ENCODE assay signal across 22 cellular contexts in the genomic region with DNA sequence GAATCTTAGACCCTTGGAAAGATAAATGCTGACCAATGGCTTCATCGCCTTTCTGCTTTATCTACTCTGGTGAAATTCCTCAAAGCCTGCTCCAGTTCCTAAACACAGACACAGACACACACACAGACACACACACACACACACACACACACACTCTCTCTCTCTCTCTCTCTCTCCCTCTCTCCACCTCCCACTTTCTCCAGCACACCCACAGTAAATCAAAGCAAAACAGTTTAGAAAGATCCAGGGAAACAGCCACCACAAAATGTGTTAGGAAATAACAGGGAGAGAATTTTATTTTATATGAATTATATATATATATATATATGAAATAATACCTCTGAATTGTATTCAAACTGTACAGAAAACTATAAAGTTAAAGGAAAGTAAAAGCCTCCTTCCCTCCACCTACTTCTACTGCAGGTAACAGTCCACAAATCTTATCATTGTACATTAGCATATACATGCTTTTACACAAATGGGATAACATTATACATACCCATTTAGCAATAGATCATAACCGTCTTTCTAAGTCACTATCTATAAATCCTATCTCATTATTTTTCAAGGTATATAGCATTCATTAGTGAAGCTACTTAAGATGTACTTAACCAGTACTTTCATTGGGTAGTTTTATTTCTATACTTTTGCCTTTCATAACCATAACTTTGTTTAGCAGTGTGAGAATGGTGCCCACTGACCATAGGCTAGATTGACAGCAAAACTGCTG.
"Had no signal": no experiment of that assay in that cellular context is flagged by ENCODE, and none has a peak within 500 bp of the region (broad histone marks: within the 10 kb centered on the region; RNA-seq: fewer than 3 reads in every experiment).

No MANE protein-coding gene starts in this region.

- H3K27me3 Mint-ChIP-seq: activated naive CD4-positive, alpha-beta T cell treated with anti-CD3 and anti-CD28 coated beads, Interleukin-2, amount 10 ng/mL, durations not matched to agents 7 days and 5 days; activated naive CD8-positive, alpha-beta T cell treated with anti-CD3 and anti-CD28 coated beads, Interleukin-2, amount 50 U/mL, for 24 hours; natural killer cell treated with Interleukin-12 subunit alpha and Interleukin-12 subunit beta and Interleukin-15 and Interleukin-18, amount 100 ng/mL, for 72 hours had no signal

- ATAC-seq: activated naive CD8-positive, alpha-beta T cell treated with anti-CD3 and anti-CD28 coated beads, Interleukin-2, amount 50 U/mL, for 24 hours; stimulated activated naive CD8-positive, alpha-beta T cell treated with anti-CD3 and anti-CD28 coated beads, Interleukin-15, Interleukin-2, amounts not matched to agents 100 U/mL and 50 U/mL, for 24 hours had no signal

- DNase-seq: activated CD8-positive, alpha-beta memory T cell treated with anti-CD3 and anti-CD28 coated beads for 24 hours; activated CD8-positive, alpha-beta memory T cell treated with anti-CD3 and anti-CD28 coated beads, Interleukin-2, amount 50 U/mL, for 48 hours; activated effector memory CD4-positive, alpha-beta T cell treated with Interleukin-2 at 50 U/mL for 16 hours; activated naive CD4-positive, alpha-beta T cell treated with anti-CD3 and anti-CD28 coated beads, Interleukin-2, amount 10 ng/mL, durations not matched to agents 7 days and 5 days; activated naive CD8-positive, alpha-beta T cell treated with anti-CD3 and anti-CD28 coated beads, Interleukin-2, amount 50 U/mL, for 24 hours; activated T-cell treated with anti-CD3 and anti-CD28 coated beads, Interleukin-2, amount 50 U/mL, for 48 hours; aorta; effector CD8-positive, alpha-beta T cell; heart right ventricle; kidney glomerular epithelial cell; left ventricle myocardium superior; retina; stimulated activated CD4-positive, alpha-beta T cell treated with anti-CD3 and anti-CD28 coated beads, Interleukin-12 subunit alpha, Interleukin-12 subunit beta, amount 100 ng/mL, for 4 hours; stimulated activated CD4-positive, alpha-beta T cell treated with anti-CD3 and anti-CD28 coated beads, Interleukin-2, amount 100 ng/mL, for 24 hours; stimulated activated naive CD8-positive, alpha-beta T cell treated with anti-CD3 and anti-CD28 coated beads, Interleukin-15, Interleukin-2, amounts not matched to agents 100 U/mL and 50 U/mL, for 24 hours; uterus had no signal

- H3K27ac Mint-ChIP-seq: activated naive CD4-positive, alpha-beta T cell treated with anti-CD3 and anti-CD28 coated beads, Interleukin-2, amount 10 ng/mL, durations not matched to agents 7 days and 5 days; activated naive CD8-positive, alpha-beta T cell treated with anti-CD3 and anti-CD28 coated beads, Interleukin-2, amount 50 U/mL, for 24 hours; natural killer cell treated with Interleukin-12 subunit alpha and Interleukin-12 subunit beta and Interleukin-15 and Interleukin-18, amount 100 ng/mL, for 72 hours; T-helper 1 cell treated with Interleukin-12 subunit alpha and Interleukin-12 subunit beta and Interleukin-4 antibody, amounts not matched to agents 30 μg/mL and 1 μg/mL, for 36 hours had no signal

- H3K27ac ChIP-seq: heart right ventricle, neutrophil, uterus had no signal

- H3K4me3 ChIP-seq: gastrocnemius medialis, heart right ventricle, suprapubic skin, transverse colon, uterus had no signal

- H3K4me1 ChIP-seq: uterus had no signal

- H3K9me3 Mint-ChIP-seq: activated naive CD8-positive, alpha-beta T cell treated with anti-CD3 and anti-CD28 coated beads, Interleukin-2, amount 50 U/mL, for 24 hours; natural killer cell treated with Interleukin-12 subunit alpha and Interleukin-12 subunit beta and Interleukin-15 and Interleukin-18, amount 100 ng/mL, for 72 hours had no signal

- H3K27me3 ChIP-seq: gastrocnemius medialis, heart right ventricle, neutrophil, suprapubic skin, transverse colon, uterus had no signal

- H3K4me3 Mint-ChIP-seq: activated naive CD4-positive, alpha-beta T cell treated with anti-CD3 and anti-CD28 coated beads, Interleukin-2, amount 10 ng/mL, durations not matched to agents 7 days and 5 days; activated naive CD8-positive, alpha-beta T cell treated with anti-CD3 and anti-CD28 coated beads, Interleukin-2, amount 50 U/mL, for 24 hours; natural killer cell treated with Interleukin-12 subunit alpha and Interleukin-12 subunit beta and Interleukin-15 and Interleukin-18, amount 100 ng/mL, for 72 hours; T-helper 1 cell treated with Interleukin-12 subunit alpha and Interleukin-12 subunit beta and Interleukin-4 antibody, amounts not matched to agents 30 μg/mL and 1 μg/mL, for 36 hours had no signal

- H3K36me3 ChIP-seq: gastrocnemius medialis, heart right ventricle, neutrophil, suprapubic skin, transverse colon, uterus had no signal
